8 cellular contexts compared by ENCODE assay signal in genomic region chr15:63502843-63503738, GRCh38. TPM values are rescaled to one million over a fixed set of nuclear protein-coding genes. Genes with fewer than 3 reads are reported as not detected.
DNase-seq lines count a peak whose midpoint lies in the region; ATAC-seq and TF ChIP-seq lines count a peak whose summit lies in the region.

No MANE protein-coding gene starts in this region.

- H2BK12ac ChIP-seq in neuronal stem cell (ENCODE audit: low read length) = no peak overlapping the region

- H3K36me3 Mint-ChIP-seq in activated T-helper 17 cell treated with anti-CD3 and anti-CD28 coated beads, Interleukin-2, amount 50 U/mL, for 72 hours (ENCODE audit: low read depth) = peaks cover 23% of the 10 kb centered on the region

- H3K4me3 ChIP-seq in foreskin fibroblast (ENCODE audit: low read depth in 1 of 2, low read length in 2 of 2) (peak overlapping the region; percentile 52 to 60), neuronal stem cell (ENCODE audit: low read length in 2 of 2) (peak overlapping the region; percentile 75 to 93)

- H3K9me3 Mint-ChIP-seq in activated T-helper 17 cell treated with anti-CD3 and anti-CD28 coated beads, Interleukin-2, amount 50 U/mL, for 72 hours = no peaks in the 10 kb centered on the region

- no peak overlapping the region for H2BK15ac ChIP-seq in neuronal stem cell (ENCODE audit: low read length)

- WGBS in neuronal stem cell (ENCODE audit: extremely low coverage in 2 of 2, insufficient read length in 2 of 2, insufficient replicate concordance in 1 of 2), 2 donors = no CpG with 5 or more reads among the region's 34 CpGs

- no peak overlapping the region for H2BK120ac ChIP-seq in neuronal stem cell (ENCODE audit: low read depth, low read length)

- H3K27ac ChIP-seq in neuronal stem cell (replicated peaks; ENCODE audit: low read length) (no peak overlapping the region), temporal lobe (ENCODE audit: low read depth, low read length) (peak overlapping the region; percentile 73)

- peaks cover 0 to 35% (median 0%) of the 10 kb centered on the region in 3 experiments for H3K27me3 ChIP-seq in neuronal stem cell (ENCODE audit: control insufficient read depth in 3 of 3, insufficient read depth in 3 of 3, low read depth in 1 of 3, low read length in 3 of 3)

- H3K4me2 ChIP-seq in neuronal stem cell (ENCODE audit: insufficient read depth, low read length, poor library complexity, severe bottlenecking) = peak overlapping the region; percentile 97

- H3K4me3 Mint-ChIP-seq in activated T-helper 17 cell treated with anti-CD3 and anti-CD28 coated beads, Interleukin-2, amount 50 U/mL, for 72 hours = no peak overlapping the region

- no peaks in the 10 kb centered on the region for H3K36me3 ChIP-seq in neuronal stem cell (replicated peaks in 1 of 2; ENCODE audit: control insufficient read depth in 2 of 2, insufficient read depth in 2 of 2, low read length in 2 of 2)

- TF ChIP-seq CTCF in foreskin fibroblast (IDR thresholded peaks at IDR 0.05; ENCODE audit: low read depth, low read length) = no peak

- H3K79me1 ChIP-seq in neuronal stem cell (ENCODE audit: low read depth, low read length) = peaks cover 3% of the 10 kb centered on the region

- H3K4me1 ChIP-seq in neuronal stem cell (ENCODE audit: control insufficient read depth in 2 of 2, insufficient read depth in 1 of 2, low read depth in 1 of 2, low read length in 2 of 2) = peaks cover 8 to 20% of the 10 kb centered on the region in 2 donors

- no peak overlapping the region for H3K23ac ChIP-seq in neuronal stem cell (ENCODE audit: low read depth, low read length, poor library complexity)

- H3K9ac ChIP-seq in neuronal stem cell (ENCODE audit: low read depth, low read length, poor library complexity) = peak overlapping the region; percentile 0

- H3K4ac ChIP-seq in neuronal stem cell (ENCODE audit: low read length) = no peak overlapping the region

- H4K8ac ChIP-seq in neuronal stem cell (ENCODE audit: low read depth, low read length) = no peak overlapping the region

- H2AK5ac ChIP-seq in neuronal stem cell (ENCODE audit: low read depth, low read length) = no peak overlapping the region

- H3K18ac ChIP-seq in neuronal stem cell (ENCODE audit: low read length) = no peak overlapping the region

- peak overlapping the region; percentile 96 for H3K27ac Mint-ChIP-seq in activated T-helper 17 cell treated with anti-CD3 and anti-CD28 coated beads, Interleukin-2, amount 50 U/mL, for 72 hours

- peak; percentile 13 for TF ChIP-seq POLR2A in GM18526 (IDR thresholded peaks at IDR 0.05; ENCODE audit: extremely low read depth, insufficient read length)

- H4K91ac ChIP-seq in neuronal stem cell (ENCODE audit: low read depth, low read length, poor library complexity) = no peak overlapping the region

- no peak overlapping the region for H3K14ac ChIP-seq in neuronal stem cell (ENCODE audit: low read length)

- peaks cover 39% of the 10 kb centered on the region for H3K4me1 Mint-ChIP-seq in activated T-helper 17 cell treated with anti-CD3 and anti-CD28 coated beads, Interleukin-2, amount 50 U/mL, for 72 hours

- DNase-seq in foreskin fibroblast (peak; percentile 95 to 97), neuronal stem cell (ENCODE audit: low spot score) (no peak), NCI-H748 treated with DMSO at 0.1 percent for 48 hours (lab: John Stamatoyannopoulos, UW) (no peak)

- H2BK5ac ChIP-seq in neuronal stem cell (ENCODE audit: low read length) = no peak overlapping the region

- H3K27me3 Mint-ChIP-seq in activated T-helper 17 cell treated with anti-CD3 and anti-CD28 coated beads, Interleukin-2, amount 50 U/mL, for 72 hours = no peaks in the 10 kb centered on the region

- ATAC-seq in HG03060 (IDR thresholded peaks at IDR 0.05; ENCODE audit: low read depth, unreplicated experiment) = peak; percentile 38
- ATAC-seq in activated T-helper 17 cell treated with anti-CD3 and anti-CD28 coated beads, Interleukin-2, amount 50 U/mL, for 72 hours (replicated peaks) = peak; percentile 62

- peak overlapping the region; percentile 90 for H2AFZ ChIP-seq in neuronal stem cell (ENCODE audit: low read length)

- no peaks in the 10 kb centered on the region for H3K9me3 ChIP-seq in neuronal stem cell (replicated peaks in 1 of 2; ENCODE audit: control insufficient read depth in 2 of 2, insufficient read depth in 1 of 2, low read depth in 1 of 2, low read length in 2 of 2)

TF ChIP-seq in PFSK-1, 5 proteins besides CTCF, POLR2A, EP300 and RAD21:
- TF ChIP-seq POLR2AphosphoS5 (IDR thresholded peaks at IDR 0.05; ENCODE audit: low read depth, low read length) (peak; percentile 62), TAF1 (IDR thresholded peaks at IDR 0.05; ENCODE audit: borderline replicate concordance, insufficient read depth, low read length) (peak; percentile 52; the same call in 1 of the 2 replicates), REST (IDR thresholded peaks at IDR 0.05; ENCODE audit: insufficient read depth in 1 of 2, low read depth in 2 of 2, low read length in 2 of 2) (0 out of 4 replicates have a peak, but pooled peaks of 1 of the 2 experiments have one; percentile 14), FOXP2 (optimal IDR thresholded peaks at IDR 0.05; ENCODE audit: borderline replicate concordance, extremely low read depth, extremely low read length, insufficient read depth) (peak; percentile 79), SIN3A (IDR thresholded peaks at IDR 0.05; ENCODE audit: borderline replicate concordance, insufficient read depth, low read length) (peak; percentile 81; the same call in 1 of the 2 replicates)

RNA-seq across cellular contexts. Expression of gene USP3, which starts 1.3 kb away (rescaled TPM):
- polyA plus RNA-seq in PFSK-1 (2012; ENCODE audit: insufficient read length, low read depth) = 63.9 TPM
- 100 to 1,000 TPM in 1 of 2 donors, 10 to 100 TPM in 1; 60.9 to 102 TPM for total RNA-seq in activated T-helper 17 cell treated with anti-CD3 and anti-CD28 coated beads, Interleukin-2, amount 50 U/mL, for 72 hours
- 45.2 TPM for polyA plus RNA-seq in neuronal stem cell (2013, experiment 1 of 2)
- 48.2 TPM for polyA plus RNA-seq in neuronal stem cell (2013, experiment 2 of 2)
- total RNA-seq in temporal lobe = 58.0 TPM

Comparison
In these comparisons a context has a peak if more than half of its experiments do, and no peak if none do; other contexts are left out.
1. DNase-seq: peak in foreskin fibroblast (2 of 2); none in neuronal stem cell (single experiment) and NCI-H748 treated with DMSO at 0.1 percent for 48 hours (single experiment).